ENCODE assay signal across 1 cellular context in genomic region chr10:22228943-22229755, GRCh38.
TF ChIP-seq lines count a peak whose summit lies in the region.

No MANE protein-coding gene starts in this region.

TF ChIP-seq in HEK293, 187 proteins besides CTCF, POLR2A, EP300 and RAD21 (continued from another document):
- peak; percentile 85 for TF ChIP-seq INSM2 (tag by site-specific recombination; IDR thresholded peaks at IDR 0.05)
- no peak for TF ChIP-seq ZNF266 (tag by site-specific recombination; IDR thresholded peaks at IDR 0.05; ENCODE audit: low read depth)
- no peak for TF ChIP-seq SALL2 (tag by site-specific recombination; IDR thresholded peaks at IDR 0.05; ENCODE audit: borderline replicate concordance)
- TF ChIP-seq ZNF792 (tag by site-specific recombination; IDR thresholded peaks at IDR 0.05): peak; percentile 46; the same call in 1 of the 2 replicates
- TF ChIP-seq KLF10 (tag by site-specific recombination; IDR thresholded peaks at IDR 0.05): peak; percentile 65; the same call in 1 of the 2 replicates
- peak; percentile 74 for TF ChIP-seq ZBTB6 (tag by site-specific recombination; IDR thresholded peaks at IDR 0.05)
- TF ChIP-seq YY1 (tag by site-specific recombination; IDR thresholded peaks at IDR 0.05): peak; percentile 67; the same call in 1 of the 2 replicates
- no peak for TF ChIP-seq EGR2 (tag by site-specific recombination; IDR thresholded peaks at IDR 0.05; ENCODE audit: low read depth)
- TF ChIP-seq, protein P1, sequence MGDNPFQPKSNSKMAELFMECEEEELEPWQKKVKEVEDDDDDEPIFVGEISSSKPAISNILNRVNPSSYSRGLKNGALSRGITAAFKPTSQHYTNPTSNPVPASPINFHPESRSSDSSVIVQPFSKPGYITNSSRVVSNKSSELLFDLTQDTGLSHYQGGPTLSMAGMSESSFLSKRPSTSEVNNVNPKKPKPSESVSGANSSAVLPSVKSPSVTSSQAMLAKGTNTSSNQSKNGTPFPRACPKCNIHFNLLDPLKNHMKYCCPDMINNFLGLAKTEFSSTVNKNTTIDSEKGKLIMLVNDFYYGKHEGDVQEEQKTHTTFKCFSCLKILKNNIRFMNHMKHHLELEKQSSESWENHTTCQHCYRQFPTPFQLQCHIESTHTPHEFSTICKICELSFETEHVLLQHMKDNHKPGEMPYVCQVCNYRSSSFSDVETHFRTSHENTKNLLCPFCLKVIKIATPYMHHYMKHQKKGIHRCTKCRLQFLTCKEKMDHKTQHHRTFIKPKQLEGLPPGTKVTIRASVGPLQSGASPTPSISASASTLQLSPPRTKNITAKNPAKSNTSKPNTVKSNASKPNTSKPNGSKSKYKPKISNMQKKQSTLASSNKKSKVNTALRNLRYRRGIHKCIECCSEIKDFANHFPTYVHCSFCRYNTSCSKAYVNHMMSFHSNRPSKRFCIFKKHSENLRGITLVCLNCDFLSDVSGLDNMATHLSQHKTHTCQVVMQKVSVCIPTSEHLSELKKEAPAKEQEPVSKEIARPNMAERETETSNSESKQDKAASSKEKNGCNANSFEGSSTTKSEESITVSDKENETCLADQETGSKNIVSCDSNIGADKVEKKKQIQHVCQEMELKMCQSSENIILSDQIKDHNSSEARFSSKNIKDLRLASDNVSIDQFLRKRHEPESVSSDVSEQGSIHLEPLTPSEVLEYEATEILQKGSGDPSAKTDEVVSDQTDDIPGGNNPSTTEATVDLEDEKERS (tag by site-specific recombination; IDR thresholded peaks at IDR 0.05): 0 out of 2 replicates have a peak, but pooled peaks have one; percentile 53
- no peak for TF ChIP-seq ZNF560 (tag by site-specific recombination; IDR thresholded peaks at IDR 0.05; ENCODE audit: borderline replicate concordance)
- no peak for TF ChIP-seq ZNF514 (tag by site-specific recombination; IDR thresholded peaks at IDR 0.05)
- TF ChIP-seq PRDM6 (tag by site-specific recombination; IDR thresholded peaks at IDR 0.05): no peak
- TF ChIP-seq, protein P2, sequence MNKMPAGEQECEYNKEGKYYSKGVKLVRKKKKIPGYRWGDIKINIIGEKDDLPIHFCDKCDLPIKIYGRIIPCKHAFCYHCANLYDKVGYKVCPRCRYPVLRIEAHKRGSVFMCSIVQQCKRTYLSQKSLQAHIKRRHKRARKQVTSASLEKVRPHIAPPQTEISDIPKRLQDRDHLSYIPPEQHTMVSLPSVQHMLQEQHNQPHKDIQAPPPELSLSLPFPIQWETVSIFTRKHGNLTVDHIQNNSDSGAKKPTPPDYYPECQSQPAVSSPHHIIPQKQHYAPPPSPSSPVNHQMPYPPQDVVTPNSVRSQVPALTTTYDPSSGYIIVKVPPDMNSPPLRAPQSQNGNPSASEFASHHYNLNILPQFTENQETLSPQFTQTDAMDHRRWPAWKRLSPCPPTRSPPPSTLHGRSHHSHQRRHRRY (tag by site-specific recombination; IDR thresholded peaks at IDR 0.05): no peak
- peak; percentile 93 for TF ChIP-seq PRDM10 (tag by site-specific recombination; IDR thresholded peaks at IDR 0.05)
- TF ChIP-seq ZNF776 (tag by site-specific recombination; IDR thresholded peaks at IDR 0.05; ENCODE audit: borderline replicate concordance): no peak
- peak; percentile 97 for TF ChIP-seq ZNF600 (tag by site-specific recombination; IDR thresholded peaks at IDR 0.05)
- peak; percentile 80 for TF ChIP-seq ZNF785 (tag by site-specific recombination; IDR thresholded peaks at IDR 0.05)
- 0 out of 2 replicates have a peak, but pooled peaks have one; percentile 53 for TF ChIP-seq HOXC10 (CRISPR knock-in tag; IDR thresholded peaks at IDR 0.05)
- TF ChIP-seq, protein P3, sequence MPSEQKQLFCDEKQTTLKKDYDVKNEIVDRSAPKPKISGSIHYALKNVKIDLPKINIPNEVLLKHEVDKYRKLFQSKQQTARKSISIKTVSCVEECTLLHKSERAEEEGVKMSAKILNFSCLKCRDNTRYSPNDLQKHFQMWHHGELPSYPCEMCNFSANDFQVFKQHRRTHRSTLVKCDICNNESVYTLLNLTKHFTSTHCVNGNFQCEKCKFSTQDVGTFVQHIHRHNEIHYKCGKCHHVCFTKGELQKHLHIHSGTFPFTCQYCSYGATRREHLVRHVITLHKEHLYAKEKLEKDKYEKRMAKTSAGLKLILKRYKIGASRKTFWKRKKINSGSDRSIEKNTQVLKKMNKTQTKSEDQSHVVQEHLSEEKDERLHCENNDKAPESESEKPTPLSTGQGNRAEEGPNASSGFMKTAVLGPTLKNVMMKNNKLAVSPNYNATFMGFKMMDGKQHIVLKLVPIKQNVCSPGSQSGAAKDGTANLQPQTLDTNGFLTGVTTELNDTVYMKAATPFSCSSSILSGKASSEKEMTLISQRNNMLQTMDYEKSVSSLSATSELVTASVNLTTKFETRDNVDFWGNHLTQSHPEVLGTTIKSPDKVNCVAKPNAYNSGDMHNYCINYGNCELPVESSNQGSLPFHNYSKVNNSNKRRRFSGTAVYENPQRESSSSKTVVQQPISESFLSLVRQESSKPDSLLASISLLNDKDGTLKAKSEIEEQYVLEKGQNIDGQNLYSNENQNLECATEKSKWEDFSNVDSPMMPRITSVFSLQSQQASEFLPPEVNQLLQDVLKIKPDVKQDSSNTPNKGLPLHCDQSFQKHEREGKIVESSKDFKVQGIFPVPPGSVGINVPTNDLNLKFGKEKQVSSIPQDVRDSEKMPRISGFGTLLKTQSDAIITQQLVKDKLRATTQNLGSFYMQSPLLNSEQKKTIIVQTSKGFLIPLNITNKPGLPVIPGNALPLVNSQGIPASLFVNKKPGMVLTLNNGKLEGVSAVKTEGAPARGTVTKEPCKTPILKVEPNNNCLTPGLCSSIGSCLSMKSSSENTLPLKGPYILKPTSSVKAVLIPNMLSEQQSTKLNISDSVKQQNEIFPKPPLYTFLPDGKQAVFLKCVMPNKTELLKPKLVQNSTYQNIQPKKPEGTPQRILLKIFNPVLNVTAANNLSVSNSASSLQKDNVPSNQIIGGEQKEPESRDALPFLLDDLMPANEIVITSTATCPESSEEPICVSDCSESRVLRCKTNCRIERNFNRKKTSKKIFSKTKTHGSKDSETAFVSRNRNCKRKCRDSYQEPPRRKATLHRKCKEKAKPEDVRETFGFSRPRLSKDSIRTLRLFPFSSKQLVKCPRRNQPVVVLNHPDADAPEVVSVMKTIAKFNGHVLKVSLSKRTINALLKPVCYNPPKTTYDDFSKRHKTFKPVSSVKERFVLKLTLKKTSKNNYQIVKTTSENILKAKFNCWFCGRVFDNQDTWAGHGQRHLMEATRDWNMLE (tag by site-specific recombination; conservative IDR thresholded peaks at IDR 0.05; ENCODE audit: low read depth): 0 out of 2 replicates have a peak, but pooled peaks have one; percentile 30
- peak; percentile 97 for TF ChIP-seq ZSCAN30 (tag by site-specific recombination; IDR thresholded peaks at IDR 0.05)
- no peak for TF ChIP-seq ZNF37A (tag by site-specific recombination; IDR thresholded peaks at IDR 0.05)
- TF ChIP-seq ZSCAN4 (tag by site-specific recombination; IDR thresholded peaks at IDR 0.05): peak; percentile 64
- TF ChIP-seq ZNF132 (tag by site-specific recombination; IDR thresholded peaks at IDR 0.05; ENCODE audit: borderline replicate concordance): no peak
- TF ChIP-seq, protein P4, sequence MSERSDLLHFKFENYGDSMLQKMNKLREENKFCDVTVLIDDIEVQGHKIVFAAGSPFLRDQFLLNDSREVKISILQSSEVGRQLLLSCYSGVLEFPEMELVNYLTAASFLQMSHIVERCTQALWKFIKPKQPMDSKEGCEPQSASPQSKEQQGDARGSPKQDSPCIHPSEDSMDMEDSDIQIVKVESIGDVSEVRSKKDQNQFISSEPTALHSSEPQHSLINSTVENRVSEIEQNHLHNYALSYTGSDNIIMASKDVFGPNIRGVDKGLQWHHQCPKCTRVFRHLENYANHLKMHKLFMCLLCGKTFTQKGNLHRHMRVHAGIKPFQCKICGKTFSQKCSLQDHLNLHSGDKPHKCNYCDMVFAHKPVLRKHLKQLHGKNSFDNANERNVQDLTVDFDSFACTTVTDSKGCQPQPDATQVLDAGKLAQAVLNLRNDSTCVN (tag by site-specific recombination; optimal IDR thresholded peaks at IDR 0.05): peak; percentile 97
- peak; percentile 95 for TF ChIP-seq ZBTB7A (tag by site-specific recombination; IDR thresholded peaks at IDR 0.05; ENCODE audit: low read depth)
- TF ChIP-seq ZNF843 (tag by site-specific recombination; IDR thresholded peaks at IDR 0.05): peak; percentile 73
